22 cellular contexts compared by ENCODE assay signal in the genomic region with DNA sequence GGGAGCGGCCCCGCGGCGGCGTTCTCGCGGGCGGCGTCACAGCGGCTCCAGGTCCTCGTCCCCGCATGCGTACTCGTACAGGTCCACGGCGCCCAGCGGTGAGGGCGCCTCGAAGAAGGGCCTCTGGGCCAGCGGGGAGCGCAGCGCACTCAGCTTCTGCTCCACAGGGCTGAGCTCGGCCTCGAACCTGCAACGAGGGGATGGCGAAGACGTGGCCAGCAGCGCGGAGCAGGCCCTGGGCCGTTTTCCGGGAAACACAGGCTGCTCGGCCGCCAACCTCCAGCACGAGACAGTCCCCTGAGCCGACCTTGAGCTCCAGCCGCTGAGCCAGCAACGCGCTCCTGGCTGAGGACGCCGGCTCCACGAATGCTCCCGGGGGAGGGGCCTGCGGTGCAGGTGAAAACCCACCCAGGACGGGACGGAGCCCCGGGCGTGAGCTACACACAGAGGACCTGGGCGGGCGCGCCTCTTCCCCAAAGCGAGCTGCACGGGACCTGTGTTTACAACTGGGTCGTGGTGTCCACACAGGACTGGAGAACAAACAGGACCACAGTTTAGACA. TPM values are rescaled to one million over a fixed set of nuclear protein-coding genes. Genes with fewer than 3 reads are reported as not detected.
A peak's percentile ranks its signal among the peaks of the same experiment; 100 is the strongest.
DNase-seq lines count a peak whose midpoint lies in the region; ATAC-seq, FAIRE-seq and TF ChIP-seq lines count a peak whose summit lies in the region.
"Had no signal": no experiment of that assay in that cellular context is flagged by ENCODE, and none has a peak within 500 bp of the region (broad histone marks: within the 10 kb centered on the region; RNA-seq: fewer than 3 reads in every experiment).

No MANE protein-coding gene starts in this region.

- H3K9ac ChIP-seq in kidney (ENCODE audit: low read length in 2 of 2), result no peak overlapping the region

- CTCF ChIA-PET in activated naive CD4-positive, alpha-beta T cell treated with anti-CD3 and anti-CD28 coated beads for 36 hours (lab: Charles Lee), result no interaction called here

- intact Hi-C loops in activated naive CD4-positive, alpha-beta T cell treated with anti-CD3 and anti-CD28 coated beads for 36 hours (cut with micrococcal nuclease), result no loop called here
- intact Hi-C loops in kidney (cut with DNase I), result no loop called here
- intact Hi-C loops in sigmoid colon (cut with DNase I), result no loop called here

- H3K4me1 ChIP-seq in kidney (ENCODE audit: control insufficient read depth in 1 of 2, insufficient read depth in 1 of 2, low read depth in 1 of 2, low read length in 2 of 2) (peaks cover 0 to 5% of the 10 kb centered on the region in 2 donors), sigmoid colon (peaks cover 0 to 14% (median 11%) of the 10 kb centered on the region in 4 donors)

- peaks cover 2% of the 10 kb centered on the region for H3K4me1 Mint-ChIP-seq in activated naive CD4-positive, alpha-beta T cell treated with anti-CD3 and anti-CD28 coated beads for 36 hours (ENCODE audit: low read depth)
- peaks cover 5% of the 10 kb centered on the region for H3K4me1 Mint-ChIP-seq in chondrocyte (ENCODE audit: low read depth)

- H3K4me3 Mint-ChIP-seq in activated naive CD4-positive, alpha-beta T cell treated with anti-CD3 and anti-CD28 coated beads for 36 hours, result no peak overlapping the region
- no peak overlapping the region for H3K4me3 Mint-ChIP-seq in chondrocyte (ENCODE audit: unreplicated experiment)
- H3K4me3 Mint-ChIP-seq: IgD-negative memory B cell had no signal

- peaks cover 3% of the 10 kb centered on the region for H3K27me3 Mint-ChIP-seq in activated naive CD4-positive, alpha-beta T cell treated with anti-CD3 and anti-CD28 coated beads for 36 hours (ENCODE audit: low read depth)
- no peaks in the 10 kb centered on the region for H3K27me3 Mint-ChIP-seq in chondrocyte (ENCODE audit: low read depth)
- H3K27me3 Mint-ChIP-seq: IgD-negative memory B cell had no signal

- H3K36me3 ChIP-seq in kidney (ENCODE audit: control insufficient read depth in 1 of 2, insufficient read depth in 2 of 2, low read length in 2 of 2) (no peaks in the 10 kb centered on the region), sigmoid colon (peaks cover 0 to 6% (median 0%) of the 10 kb centered on the region in 4 donors)

- TF ChIP-seq CTCF in chondrocyte (IDR thresholded peaks at IDR 0.05) (no peak), kidney (IDR thresholded peaks at IDR 0.05; ENCODE audit: borderline replicate concordance, extremely low read depth, insufficient read depth) (no peak), sigmoid colon (IDR thresholded peaks at IDR 0.05) (no peak)

- FAIRE-seq in kidney (lab: Jason Lieb, UNC), result no peak
- FAIRE-seq: GM18507, RCC 7860 had no signal

- H3K36me3 Mint-ChIP-seq in activated naive CD4-positive, alpha-beta T cell treated with anti-CD3 and anti-CD28 coated beads for 36 hours (ENCODE audit: low read depth), result peaks cover 21% of the 10 kb centered on the region
- H3K36me3 Mint-ChIP-seq in chondrocyte (ENCODE audit: low read depth), result peaks cover 20% of the 10 kb centered on the region

- H3K9me3 Mint-ChIP-seq in activated naive CD4-positive, alpha-beta T cell treated with anti-CD3 and anti-CD28 coated beads for 36 hours, result no peaks in the 10 kb centered on the region
- H3K9me3 Mint-ChIP-seq in chondrocyte (ENCODE audit: low read depth), result peaks cover 6% of the 10 kb centered on the region
- H3K9me3 Mint-ChIP-seq: IgD-negative memory B cell had no signal

- WGBS in sigmoid colon, 2 donors, result 96% methylated on average over 53 of the region's 53 CpGs

- H3K9me3 ChIP-seq in kidney (ENCODE audit: control insufficient read depth in 1 of 2, low read length in 2 of 2), result no peaks in the 10 kb centered on the region
- no peaks in the 10 kb centered on the region for H3K9me3 ChIP-seq in sigmoid colon

- H3K27ac ChIP-seq in kidney (ENCODE audit: low read depth in 2 of 2, low read length in 2 of 2), result no peak overlapping the region
- H3K27ac ChIP-seq in sigmoid colon, result no peak overlapping the region
- H3K27ac ChIP-seq: C4-2B had no signal

- peak; percentile 6 for DNase-seq in activated naive CD4-positive, alpha-beta T cell treated with anti-CD3 and anti-CD28 coated beads, Interleukin-2, amount 50 U/mL, for 16 hours
- DNase-seq in activated naive CD4-positive, alpha-beta T cell treated with anti-CD3 and anti-CD28 coated beads for 36 hours, result no peak
- DNase-seq in chondrocyte (ENCODE audit: low spot score), result peak; percentile 93
- peak; percentile 75 for DNase-seq in kidney
- DNase-seq in sigmoid colon, result peak; percentile 62
- no peak for DNase-seq in dedifferentiated amniotic fluid mesenchymal stem cell (ENCODE audit: extremely low spot score)
- DNase-seq in effector CD4-positive, alpha-beta T cell, result no peak
- no peak for DNase-seq in stimulated activated naive CD8-positive, alpha-beta T cell treated with anti-CD3 and anti-CD28 coated beads, Interleukin-15, Interleukin-2, amounts not matched to agents 100 U/mL and 50 U/mL, for 24 hours
- DNase-seq: AML-193, DMS53, GDM1, H7, NCI-H1694, NCI-H2081, NCI-H2171, NCI-H524 treated with DMSO at 0.1 percent for 48 hours, OCI-M1, SHP77 had no signal

- no peak for TF ChIP-seq EP300 in sigmoid colon (IDR thresholded peaks at IDR 0.05)

- no peak overlapping the region for H3K27ac Mint-ChIP-seq in activated naive CD4-positive, alpha-beta T cell treated with anti-CD3 and anti-CD28 coated beads for 36 hours
- no peak overlapping the region for H3K27ac Mint-ChIP-seq in chondrocyte (ENCODE audit: unreplicated experiment)

- ATAC-seq in stimulated activated naive CD8-positive, alpha-beta T cell treated with anti-CD3 and anti-CD28 coated beads, Interleukin-15, Interleukin-2, amounts not matched to agents 100 U/mL and 50 U/mL, for 24 hours, result no peak

- peaks cover 10 to 31% (median 21%) of the 10 kb centered on the region in 3 donors for H3K27me3 ChIP-seq in sigmoid colon

- no peak for TF ChIP-seq POLR2A in sigmoid colon (IDR thresholded peaks at IDR 0.05)

- no peak overlapping the region for H3K4me3 ChIP-seq in kidney (ENCODE audit: low read length in 2 of 2)
- H3K4me3 ChIP-seq in sigmoid colon, result no peak overlapping the region

RNA-seq across cellular contexts. Expression of a gene that starts 15.8 kb away (rescaled TPM):
- 10 to 100 TPM; 63.4 to 64.6 TPM for total RNA-seq in activated naive CD4-positive, alpha-beta T cell treated with anti-CD3 and anti-CD28 coated beads for 36 hours
- total RNA-seq in chondrocyte (37.6 to 42.2 TPM (median 42.0 TPM) in 3 replicates), kidney (50.1 TPM), sigmoid colon (10 to 100 TPM; 22.4 to 40.3 (median 30.9) TPM)
- polyA plus RNA-seq in kidney (ENCODE audit: insufficient read depth, low read depth, low replicate concordance) (61.9 TPM), sigmoid colon (10 to 100 TPM; 36.0 to 65.8 (median 36.5) TPM)

RNA-seq across cellular contexts. Expression of a gene that starts 52.3 kb away (rescaled TPM):
- 10 to 100 TPM; 33.8 to 37.2 TPM for total RNA-seq in activated naive CD4-positive, alpha-beta T cell treated with anti-CD3 and anti-CD28 coated beads for 36 hours
- total RNA-seq in chondrocyte, result 27.1 to 30.5 TPM (median 30.0 TPM) in 3 replicates
- total RNA-seq in kidney, result 14.4 TPM
- polyA plus RNA-seq in kidney (ENCODE audit: insufficient read depth, low read depth, low replicate concordance), result 14.1 TPM
- 10 to 100 TPM in 1 of 4 donors, 1 to 10 TPM in 3; 3.2 to 16.1 (median 6.6) TPM for total RNA-seq in sigmoid colon
- 10 to 100 TPM in 1 of 3 donors, 1 to 10 TPM in 2; 2.1 to 13.3 (median 5.4) TPM for polyA plus RNA-seq in sigmoid colon

RNA-seq across cellular contexts. Expression of a gene that starts 53.2 kb away (rescaled TPM):
- 10 to 100 TPM; 63.5 to 67.7 TPM for total RNA-seq in activated naive CD4-positive, alpha-beta T cell treated with anti-CD3 and anti-CD28 coated beads for 36 hours
- total RNA-seq in chondrocyte (6.8 to 8.0 TPM (median 7.7 TPM) in 3 replicates), kidney (11.0 TPM), sigmoid colon (1 to 10 TPM; 2.5 to 6.8 (median 3.6) TPM)
- polyA plus RNA-seq in kidney (ENCODE audit: insufficient read depth, low read depth, low replicate concordance) (4.9 TPM), sigmoid colon (10 to 100 TPM in 1 of 3 donors, 1 to 10 TPM in 2; 5.1 to 29.8 (median 9.6) TPM)

Comparison
In these comparisons a context has a peak if more than half of its experiments do, and no peak if none do; other contexts are left out.
1. DNase-seq: peak in activated naive CD4-positive, alpha-beta T cell treated with anti-CD3 and anti-CD28 coated beads, Interleukin-2, amount 50 U/mL, for 16 hours (single experiment), chondrocyte (single experiment), kidney (single experiment) and sigmoid colon (single experiment); none in activated naive CD4-positive, alpha-beta T cell treated with anti-CD3 and anti-CD28 coated beads for 36 hours (single experiment), dedifferentiated amniotic fluid mesenchymal stem cell (single experiment), effector CD4-positive, alpha-beta T cell (single experiment) and stimulated activated naive CD8-positive, alpha-beta T cell treated with anti-CD3 and anti-CD28 coated beads, Interleukin-15, Interleukin-2, amounts not matched to agents 100 U/mL and 50 U/mL, for 24 hours (single experiment).